ENCODE assay signal across 14 cellular contexts in genomic region chr14:69660344-69661193, GRCh38. TPM values are rescaled to one million over a fixed set of nuclear protein-coding genes. Genes with fewer than 3 reads are reported as not detected.
DNase-seq lines count a peak whose midpoint lies in the region; ATAC-seq and TF ChIP-seq lines count a peak whose summit lies in the region.
"Had no signal": no experiment of that assay in that cellular context is flagged by ENCODE, and none has a peak within 500 bp of the region (broad histone marks: within the 10 kb centered on the region; RNA-seq: fewer than 3 reads in every experiment).

No MANE protein-coding gene starts in this region.

- H3K4me1 ChIP-seq in left ventricle myocardium inferior, result peaks cover 90% of the 10 kb centered on the region
- peaks cover 90% of the 10 kb centered on the region for H3K4me1 ChIP-seq in lower lobe of right lung
- H3K4me1 ChIP-seq in upper lobe of right lung, result peaks cover 96% of the 10 kb centered on the region
- H3K4me1 ChIP-seq in A673 (ENCODE audit: insufficient read depth, low read length, poor library complexity, severe bottlenecking), result no peaks in the 10 kb centered on the region

- no peaks in the 10 kb centered on the region for H3K9me3 ChIP-seq in left ventricle myocardium inferior (replicated peaks)
- H3K9me3 ChIP-seq in lower lobe of right lung, result no peaks in the 10 kb centered on the region
- H3K9me3 ChIP-seq in upper lobe of right lung, result no peaks in the 10 kb centered on the region
- H3K9me3 ChIP-seq in A673 (ENCODE audit: low read depth, low read length, poor library complexity, severe bottlenecking), result no peaks in the 10 kb centered on the region
- H3K9me3 ChIP-seq: adrenal gland, psoas muscle had no signal

- peaks cover 14 to 72% of the 10 kb centered on the region in 2 donors for H3K36me3 Mint-ChIP-seq in activated naive CD4-positive, alpha-beta T cell treated with anti-CD3 and anti-CD28 coated beads, Interleukin-2, amount 50 U/mL, for 72 hours

- H3K27ac ChIP-seq in left ventricle myocardium inferior (replicated peaks) (peak overlapping the region; percentile 14), lower lobe of right lung (peak overlapping the region; percentile 28), upper lobe of right lung (peak overlapping the region; percentile 7), A673 (ENCODE audit: low read depth, low read length, poor library complexity, severe bottlenecking) (no peak overlapping the region)
- H3K27ac ChIP-seq: psoas muscle had no signal

- BruUV-seq in A673 (replicated peaks; lab: Mats Ljungman, UMichigan), result no TSS peak

- DNase-seq in left ventricle myocardium inferior, result no peak
- no peak for DNase-seq in Right ventricle myocardium superior
- DNase-seq in activated naive CD4-positive, alpha-beta T cell treated with anti-CD3 and anti-CD28 coated beads, Interleukin-2, amount 50 U/mL, for 72 hours (ENCODE audit: low spot score in 2 of 2), result no peak
- no peak for DNase-seq in lower lobe of right lung
- no peak for DNase-seq in upper lobe of right lung
- DNase-seq in mesenteric fat pad (ENCODE audit: low spot score), result no peak
- no peak for DNase-seq in A673 (ENCODE audit: low spot score)
- DNase-seq: activated CD4-positive, alpha-beta T cell treated with anti-CD3 and anti-CD28 coated beads for 48 hours; DMS79 treated with DMSO at 0.1 percent for 48 hours; MM.1S; psoas muscle; stimulated activated CD8-positive, alpha-beta memory T cell treated with anti-CD3 and anti-CD28 coated beads, Interleukin-4, amount 100 ng/mL, for 48 hours had no signal

- H3K27me3 ChIP-seq in left ventricle myocardium inferior (ENCODE audit: low read depth), result no peaks in the 10 kb centered on the region
- no peaks in the 10 kb centered on the region for H3K27me3 ChIP-seq in lower lobe of right lung (ENCODE audit: low read depth)
- H3K27me3 ChIP-seq in upper lobe of right lung, result no peaks in the 10 kb centered on the region
- no peaks in the 10 kb centered on the region for H3K27me3 ChIP-seq in A673 (replicated peaks; ENCODE audit: insufficient read depth, low read depth, low read length, poor library complexity)
- H3K27me3 ChIP-seq: adrenal gland had no signal

- ATAC-seq in Right ventricle myocardium superior (ENCODE audit: poor library complexity) (no peak), lower lobe of right lung (no peak), upper lobe of right lung (no peak), HG02970 (IDR thresholded peaks at IDR 0.05; ENCODE audit: low FRiP score, unreplicated experiment) (no peak)
- ATAC-seq in activated naive CD4-positive, alpha-beta T cell treated with anti-CD3 and anti-CD28 coated beads, Interleukin-2, amount 50 U/mL, for 72 hours, result peak; percentile 79 to 86
- ATAC-seq: psoas muscle had no signal

- no peak overlapping the region for H3K4me3 ChIP-seq in left ventricle myocardium inferior
- H3K4me3 ChIP-seq in lower lobe of right lung, result no peak overlapping the region
- no peak overlapping the region for H3K4me3 ChIP-seq in upper lobe of right lung
- no peak overlapping the region for H3K4me3 ChIP-seq in A673 (ENCODE audit: low read depth, low read length, poor library complexity, severe bottlenecking)
- H3K4me3 ChIP-seq: adrenal gland, psoas muscle had no signal

- intact Hi-C loops in left ventricle myocardium inferior (cut with micrococcal nuclease) (no loop called here), Right ventricle myocardium superior (cut with DNase I) (no loop called here), lower lobe of right lung (cut with DNase I) (no loop called here), upper lobe of right lung (cut with DNase I) (no loop called here), A673 (cut with micrococcal nuclease; ENCODE audit: unreplicated experiment) (no loop called here)

- POLR2A ChIA-PET in A673 (lab: Charles Lee; ENCODE audit: low non-redundant PET), result no interaction called here

- H3K9me3 Mint-ChIP-seq in activated naive CD4-positive, alpha-beta T cell treated with anti-CD3 and anti-CD28 coated beads, Interleukin-2, amount 50 U/mL, for 72 hours, result no peaks in the 10 kb centered on the region

- H3K36me3 ChIP-seq in left ventricle myocardium inferior (peaks cover 18% of the 10 kb centered on the region), lower lobe of right lung (peaks cover 26% of the 10 kb centered on the region), upper lobe of right lung (peaks cover 14% of the 10 kb centered on the region), A673 (ENCODE audit: insufficient read depth, low read length, poor library complexity, severe bottlenecking) (no peaks in the 10 kb centered on the region)

- no peak for TF ChIP-seq CTCF in left ventricle myocardium inferior (IDR thresholded peaks at IDR 0.05; ENCODE audit: borderline replicate concordance)
- TF ChIP-seq CTCF in lower lobe of right lung (IDR thresholded peaks at IDR 0.05), result no peak
- TF ChIP-seq CTCF in upper lobe of right lung (IDR thresholded peaks at IDR 0.05), result no peak
- TF ChIP-seq CTCF in A673 (conservative IDR thresholded peaks at IDR 0.05; ENCODE audit: low read depth, low read length), result no peak

- CTCF ChIA-PET in A673 (lab: Charles Lee), result no interaction called here

- peak overlapping the region; percentile 57 to 77 for H3K27ac Mint-ChIP-seq in activated naive CD4-positive, alpha-beta T cell treated with anti-CD3 and anti-CD28 coated beads, Interleukin-2, amount 50 U/mL, for 72 hours

RNA-seq across cellular contexts. Expression of gene SUSD6, which starts 49.2 kb away (rescaled TPM):
- total RNA-seq in left ventricle myocardium inferior (23.9 TPM), Right ventricle myocardium superior (20.8 TPM), lower lobe of right lung (80.1 TPM), upper lobe of right lung (87.5 TPM), mesenteric fat pad (48.0 TPM), A673 (2021) (9.2 and 13.1 TPM in 2 replicates)
- total RNA-seq in activated naive CD4-positive, alpha-beta T cell treated with anti-CD3 and anti-CD28 coated beads, Interleukin-2, amount 50 U/mL, for 72 hours, result 10 to 100 TPM; 54.1 to 98.6 TPM

Comparison
In these comparisons a context has a peak if more than half of its experiments do, and no peak if none do; other contexts are left out.
1. ATAC-seq: peak in activated naive CD4-positive, alpha-beta T cell treated with anti-CD3 and anti-CD28 coated beads, Interleukin-2, amount 50 U/mL, for 72 hours (2 of 2); none in Right ventricle myocardium superior (single experiment), lower lobe of right lung (0 of 2), upper lobe of right lung (single experiment) and HG02970 (single experiment).